Comparison of ENCODE assay signal across 12 cellular contexts in genomic region chr16:25143898-25144297, GRCh38. TPM values are rescaled to one million over a fixed set of nuclear protein-coding genes. Genes with fewer than 3 reads are reported as not detected.
DNase-seq lines count a peak whose midpoint lies in the region; ATAC-seq and TF ChIP-seq lines count a peak whose summit lies in the region.
"Had no signal": no experiment of that assay in that cellular context is flagged by ENCODE, and none has a peak within 500 bp of the region (broad histone marks: within the 10 kb centered on the region; RNA-seq: fewer than 3 reads in every experiment).

No MANE protein-coding gene starts in this region.

- H4K8ac ChIP-seq in mesenchymal stem cell (ENCODE audit: low read length), result no peak overlapping the region

- no peak overlapping the region for H3K4ac ChIP-seq in mesenchymal stem cell (ENCODE audit: low read depth in 1 of 2, low read length in 2 of 2)

- H3K27me3 ChIP-seq in mammary epithelial cell (ENCODE audit: insufficient read depth, low read length) (no peaks in the 10 kb centered on the region), mesenchymal stem cell (ENCODE audit: control insufficient read depth in 1 of 2, insufficient read depth in 1 of 2, low read length in 2 of 2) (no peaks in the 10 kb centered on the region), aorta (ENCODE audit: control insufficient read depth in 1 of 2, insufficient read depth in 2 of 2, low read length in 1 of 2) (no peaks in the 10 kb centered on the region)

- H2AK5ac ChIP-seq in mesenchymal stem cell (ENCODE audit: low read length, severe bottlenecking), result no peak overlapping the region

- no peak overlapping the region for H2BK5ac ChIP-seq in mesenchymal stem cell (ENCODE audit: low read depth, low read length, poor library complexity, severe bottlenecking)

- CTCF ChIA-PET in mammary epithelial cell (lab: Charles Lee; ENCODE audit: low non-redundant PET), result no interaction called here

- peaks cover 2% of the 10 kb centered on the region for H3K27me3 Mint-ChIP-seq in HFFc6 (ENCODE audit: insufficient read depth)

- dilution Hi-C loops in mammary epithelial cell (cut with HindIII; ENCODE audit: low sequenced_read_pairs), result no loop called here

- H3K4me1 Mint-ChIP-seq in HFFc6 (ENCODE audit: low read depth), result peaks cover 12% of the 10 kb centered on the region

- H2BK15ac ChIP-seq in mesenchymal stem cell (ENCODE audit: low read depth, poor library complexity, severe bottlenecking), result no peak overlapping the region

- H3K9ac ChIP-seq in mammary epithelial cell (ENCODE audit: insufficient read depth, low read length) (no peak overlapping the region), mesenchymal stem cell (ENCODE audit: low read length) (no peak overlapping the region)

- H3K9me3 ChIP-seq in mammary epithelial cell (replicated peaks; ENCODE audit: insufficient read depth, low read length), result no peaks in the 10 kb centered on the region
- no peaks in the 10 kb centered on the region for H3K9me3 ChIP-seq in mucosa of descending colon
- no peaks in the 10 kb centered on the region for H3K9me3 ChIP-seq in mesenchymal stem cell (ENCODE audit: control insufficient read depth, low read length)
- H3K9me3 ChIP-seq in aorta (ENCODE audit: control insufficient read depth, low read length), result no peaks in the 10 kb centered on the region

- H3K18ac ChIP-seq in mesenchymal stem cell (ENCODE audit: low read depth in 1 of 2, low read length in 2 of 2), result no peak overlapping the region

- no peak overlapping the region for H4K91ac ChIP-seq in mesenchymal stem cell (ENCODE audit: low read length)

- H2AFZ ChIP-seq in mammary epithelial cell (ENCODE audit: low read depth, low read length) (no peak overlapping the region), mesenchymal stem cell (ENCODE audit: low read depth, low read length) (no peak overlapping the region)

- no peaks in the 10 kb centered on the region for H3K79me2 ChIP-seq in mammary epithelial cell (ENCODE audit: insufficient read depth, low read length)

- ATAC-seq in mucosa of descending colon, result peak; percentile 66
- ATAC-seq in aorta (ENCODE audit: low FRiP score), result no peak
- no peak for ATAC-seq in HG02938 (IDR thresholded peaks at IDR 0.05; ENCODE audit: unreplicated experiment)

- no peaks in the 10 kb centered on the region for H3K36me3 ChIP-seq in mammary epithelial cell (ENCODE audit: insufficient read depth, low read length)
- H3K36me3 ChIP-seq in mucosa of descending colon (ENCODE audit: low read depth), result no peaks in the 10 kb centered on the region
- H3K36me3 ChIP-seq in mesenchymal stem cell (ENCODE audit: control insufficient read depth in 1 of 2, insufficient read depth in 2 of 2, low read depth in 1 of 2, low read length in 2 of 2), result peaks cover 15 to 83% of the 10 kb centered on the region in 2 experiments
- H3K36me3 ChIP-seq in aorta (ENCODE audit: control insufficient read depth in 1 of 2, insufficient read depth in 2 of 2, low read length in 1 of 2), result no peaks in the 10 kb centered on the region

- no peak overlapping the region for H3K27ac Mint-ChIP-seq in HFFc6
- H3K27ac Mint-ChIP-seq: T-helper 1 cell treated with Interleukin-12 subunit alpha and Interleukin-12 subunit beta and Interleukin-4 antibody, amounts not matched to agents 30 μg/mL and 1 μg/mL, for 36 hours had no signal

- H3K14ac ChIP-seq in mesenchymal stem cell (ENCODE audit: low read length in 2 of 2), result no peak overlapping the region

- H3K4me1 ChIP-seq in mammary epithelial cell (ENCODE audit: insufficient read depth, low read length) (no peaks in the 10 kb centered on the region), mucosa of descending colon (ENCODE audit: low read depth) (no peaks in the 10 kb centered on the region), mesenchymal stem cell (ENCODE audit: control insufficient read depth, insufficient read depth, low read depth, low read length) (peaks cover 14% of the 10 kb centered on the region), aorta (ENCODE audit: control insufficient read depth in 1 of 2, insufficient read depth in 2 of 2, low read length in 2 of 2) (no peaks in the 10 kb centered on the region)

- TF ChIP-seq CTCF in HFFc6 (IDR thresholded peaks at IDR 0.05) (peak; percentile 68), mammary epithelial cell (conservative IDR thresholded peaks at IDR 0.05 in 1 of 2, IDR thresholded peaks at IDR 0.05 in 1 of 2; ENCODE audit: extremely low read depth in 1 of 2, insufficient read depth in 1 of 2, low read depth in 1 of 2, low read length in 2 of 2) (peak; percentile 21 to 40), mucosa of descending colon (IDR thresholded peaks at IDR 0.05) (peak; percentile 10)

- H3K27ac ChIP-seq in mammary epithelial cell (ENCODE audit: insufficient read depth, low read depth, low read length), result no peak overlapping the region
- H3K27ac ChIP-seq in mesenchymal stem cell (ENCODE audit: low read length, poor library complexity, severe bottlenecking), result no peak overlapping the region
- no peak overlapping the region for H3K27ac ChIP-seq in aorta (ENCODE audit: low read depth in 1 of 2, low read length in 2 of 2)

- no peak overlapping the region for H3K4me3 Mint-ChIP-seq in HFFc6
- H3K4me3 Mint-ChIP-seq: T-helper 1 cell treated with Interleukin-12 subunit alpha and Interleukin-12 subunit beta and Interleukin-4 antibody, amounts not matched to agents 30 μg/mL and 1 μg/mL, for 36 hours had no signal

- peak; percentile 39 for DNase-seq in D341Med (ENCODE audit: low spot score)
- no peak for DNase-seq in HFFc6
- no peak for DNase-seq in mammary epithelial cell
- DNase-seq in mucosa of descending colon, result peak in 2 of 3 donors; percentile 35 to 43
- no peak for DNase-seq in mesenchymal stem cell
- no peak for DNase-seq in aorta
- DNase-seq in stimulated activated CD4-positive, alpha-beta T cell treated with anti-CD3 and anti-CD28 coated beads, Interleukin-4, amount 100 ng/mL, for 24 hours, result no peak
- DNase-seq: DMS153; NCI-H510A treated with DMSO at 0.1 percent for 48 hours; stimulated activated naive CD4-positive, alpha-beta T cell treated with Interleukin-2 at 50 U/mL for 16 hours had no signal

- WGBS in mammary epithelial cell (ENCODE audit: low coverage, missing lambda C conversion rate), result 35% methylated on average over 2 of the region's 2 CpGs
- WGBS in mesenchymal stem cell, result 88% methylated on average over 2 of the region's 2 CpGs
- WGBS in aorta, 2 donors, result 5 to 10% methylated on average over 2 of the region's 2 CpGs

- H4K20me1 ChIP-seq in mammary epithelial cell (ENCODE audit: insufficient read depth, low read length), result no peaks in the 10 kb centered on the region

- no TSS peak for BruUV-seq in mammary epithelial cell (replicated peaks; lab: Mats Ljungman, UMichigan)

- H3K4me3 ChIP-seq in mammary epithelial cell (replicated peaks in 1 of 3; ENCODE audit: insufficient read depth in 1 of 3, low read depth in 2 of 3, low read length in 3 of 3), result no peak overlapping the region
- no peak overlapping the region for H3K4me3 ChIP-seq in mucosa of descending colon
- H3K4me3 ChIP-seq in mesenchymal stem cell (ENCODE audit: insufficient read depth in 1 of 2, low read depth in 1 of 2, low read length in 2 of 2), result no peak overlapping the region
- H3K4me3 ChIP-seq in aorta (ENCODE audit: low read length in 2 of 2), result no peak overlapping the region

- no peak overlapping the region for H3K23ac ChIP-seq in mesenchymal stem cell (ENCODE audit: low read length in 2 of 2)

- no peaks in the 10 kb centered on the region for H3K9me3 Mint-ChIP-seq in HFFc6
- H3K9me3 Mint-ChIP-seq: T-helper 1 cell treated with Interleukin-12 subunit alpha and Interleukin-12 subunit beta and Interleukin-4 antibody, amounts not matched to agents 30 μg/mL and 1 μg/mL, for 36 hours had no signal

- H3K36me3 Mint-ChIP-seq in HFFc6 (ENCODE audit: low read depth), result peaks cover 18% of the 10 kb centered on the region

- no peak overlapping the region for H2BK120ac ChIP-seq in mesenchymal stem cell (ENCODE audit: low read depth, low read length)

- in situ Hi-C loops in mammary epithelial cell (cut with MboI; ENCODE audit: low sequenced_read_pairs in 2 of 2), result no loop called here

- H3K79me1 ChIP-seq in mesenchymal stem cell (replicated peaks; ENCODE audit: low read length, poor library complexity, severe bottlenecking), result peaks cover 3% of the 10 kb centered on the region

- no peak overlapping the region for H3K4me2 ChIP-seq in mammary epithelial cell (ENCODE audit: insufficient read depth, low read depth, low read length)
- H3K4me2 ChIP-seq in mesenchymal stem cell (ENCODE audit: low read length, poor library complexity, severe bottlenecking), result no peak overlapping the region

- no peak overlapping the region for H2BK12ac ChIP-seq in mesenchymal stem cell (ENCODE audit: low read length in 2 of 2)

- intact Hi-C loops in mammary epithelial cell (cut with micrococcal nuclease), result no loop called here
- intact Hi-C loops in mucosa of descending colon (cut with DNase I, micrococcal nuclease), result no loop called here
- intact Hi-C loops in aorta (cut with DNase I), result no loop called here

RNA-seq across cellular contexts. Expression of gene LCMT1, which starts 32.4 kb away (rescaled TPM):
- 10 to 100 TPM; 31.7 to 44.1 (median 41.5) TPM for total RNA-seq in HFFc6 (2021; fragmentation: NEBNext Ultra II Directional; extraction: Animal tissue kit (Norgen Biotek cat#: 25700))
- total RNA-seq in mammary epithelial cell, result 10 to 100 TPM; 30.5 to 43.0 TPM
- 31.6 TPM for polyA plus RNA-seq in mammary epithelial cell
- polyA minus RNA-seq in mammary epithelial cell, result 20.1 TPM
- 10 to 100 TPM; 41.7 to 55.7 (median 55.7) TPM for total RNA-seq in mucosa of descending colon
- polyA plus RNA-seq in mesenchymal stem cell (2013, experiment 1 of 2), result 29.2 TPM
- 28.6 TPM for polyA plus RNA-seq in mesenchymal stem cell (2013, experiment 2 of 2)
- 10 to 100 TPM; 26.7 to 29.9 TPM for total RNA-seq in aorta
- 10 to 100 TPM; 23.9 to 28.2 TPM for polyA plus RNA-seq in aorta

Comparison
In these comparisons a context has a peak if more than half of its experiments do, and no peak if none do; other contexts are left out.
1. DNase-seq: peak in D341Med (single experiment) and mucosa of descending colon (2 of 3); none in HFFc6 (single experiment), mammary epithelial cell (single experiment), mesenchymal stem cell (single experiment), aorta (0 of 2) and stimulated activated CD4-positive, alpha-beta T cell treated with anti-CD3 and anti-CD28 coated beads, Interleukin-4, amount 100 ng/mL, for 24 hours (single experiment).
2. CTCF ChIP-seq: peak in every context shown above with its lines; median percentile 68 in HFFc6; 30 in mammary epithelial cell; 10 in mucosa of descending colon.